18 cellular contexts compared by ENCODE assay signal in genomic region chr7:27251513-27252306, GRCh38. TPM values are rescaled to one million over a fixed set of nuclear protein-coding genes. Genes with fewer than 3 reads are reported as not detected.
DNase-seq lines count a peak whose midpoint lies in the region; ATAC-seq and TF ChIP-seq lines count a peak whose summit lies in the region.
"Had no signal": no experiment of that assay in that cellular context is flagged by ENCODE, and none has a peak within 500 bp of the region (broad histone marks: within the 10 kb centered on the region; RNA-seq: fewer than 3 reads in every experiment).

No MANE protein-coding gene starts in this region.

- peak overlapping the region; percentile 22 for H3K14ac ChIP-seq in neuronal stem cell (ENCODE audit: low read length)

- peaks cover 7% of the 10 kb centered on the region for H3K4me1 ChIP-seq in hepatocyte (ENCODE audit: insufficient read depth)
- H3K4me1 ChIP-seq in neuronal stem cell (ENCODE audit: control insufficient read depth in 2 of 2, insufficient read depth in 1 of 2, low read depth in 1 of 2, low read length in 2 of 2), result peaks cover 0 to 2% of the 10 kb centered on the region in 2 donors
- H3K4me1 ChIP-seq: BE2C, HAP-1 had no signal

- H2BK120ac ChIP-seq in neuronal stem cell (ENCODE audit: low read depth, low read length), result no peak overlapping the region

- no peak overlapping the region for H2BK5ac ChIP-seq in neuronal stem cell (ENCODE audit: low read length)

- no peak overlapping the region for H4K91ac ChIP-seq in neuronal stem cell (ENCODE audit: low read depth, low read length, poor library complexity)

- H3K36me3 Mint-ChIP-seq in IgD-negative memory B cell, result peaks cover 2% of the 10 kb centered on the region
- H3K36me3 Mint-ChIP-seq: activated CD8-positive, alpha-beta memory T cell treated with anti-CD3 and anti-CD28 coated beads, Interleukin-2, amount 10 ng/mL, durations not matched to agents 7 days and 5 days had no signal

- no peak overlapping the region for H3K18ac ChIP-seq in neuronal stem cell (ENCODE audit: low read length)

- no peak overlapping the region for H2BK12ac ChIP-seq in neuronal stem cell (ENCODE audit: low read length)

- no peaks in the 10 kb centered on the region for H3K79me1 ChIP-seq in neuronal stem cell (ENCODE audit: low read depth, low read length)

- in situ Hi-C loops in G401 (cut with HindIII; ENCODE audit: low sequenced_read_pairs), result no loop called here

- no peak for TF ChIP-seq CTCF in hepatocyte (IDR thresholded peaks at IDR 0.05; ENCODE audit: poor library complexity)

- H3K9me2 ChIP-seq in hepatocyte (replicated peaks; ENCODE audit: insufficient read depth), result no peaks in the 10 kb centered on the region

- H3K79me2 ChIP-seq in hepatocyte, result no peaks in the 10 kb centered on the region

- H3K27ac Mint-ChIP-seq in IgD-negative memory B cell, result peak overlapping the region in 2 of 3 donors; percentile 57 to 72
- H3K27ac Mint-ChIP-seq: activated CD8-positive, alpha-beta memory T cell treated with anti-CD3 and anti-CD28 coated beads, Interleukin-2, amount 10 ng/mL, durations not matched to agents 7 days and 5 days had no signal

- H3K36me3 ChIP-seq in hepatocyte (replicated peaks; ENCODE audit: insufficient read depth, low read depth) (no peaks in the 10 kb centered on the region), neuronal stem cell (replicated peaks in 1 of 2; ENCODE audit: control insufficient read depth in 2 of 2, insufficient read depth in 2 of 2, low read length in 2 of 2) (no peaks in the 10 kb centered on the region)
- H3K36me3 ChIP-seq: BE2C, HAP-1, left lung had no signal

- H4K20me1 ChIP-seq in hepatocyte (ENCODE audit: insufficient read depth, poor library complexity, severe bottlenecking), result no peaks in the 10 kb centered on the region

- H3K9me3 Mint-ChIP-seq in IgD-negative memory B cell, result peaks cover 0 to 2% (median 0%) of the 10 kb centered on the region in 3 donors

- H3K27ac ChIP-seq in hepatocyte (no peak overlapping the region), neuronal stem cell (replicated peaks; ENCODE audit: low read length) (no peak overlapping the region)
- H3K27ac ChIP-seq: left lung, VCaP had no signal

- no peaks in the 10 kb centered on the region for H3K9me3 ChIP-seq in hepatocyte (ENCODE audit: low read depth)
- H3K9me3 ChIP-seq in neuronal stem cell (replicated peaks in 1 of 2; ENCODE audit: control insufficient read depth in 2 of 2, insufficient read depth in 1 of 2, low read depth in 1 of 2, low read length in 2 of 2), result peaks cover 2 to 5% of the 10 kb centered on the region in 2 donors
- H3K9me3 ChIP-seq: BE2C, HAP-1, left lung had no signal

- no peak overlapping the region for H3K4me3 ChIP-seq in hepatocyte
- H3K4me3 ChIP-seq in neuronal stem cell (ENCODE audit: low read length in 2 of 2), result peak overlapping the region in 1 of 2 donors; percentile 43
- H3K4me3 ChIP-seq: HAP-1, left lung had no signal

- no peak overlapping the region for H3K4ac ChIP-seq in neuronal stem cell (ENCODE audit: low read length)

- no peak overlapping the region for H3K9ac ChIP-seq in neuronal stem cell (ENCODE audit: low read depth, low read length, poor library complexity)

- H3K27me3 ChIP-seq in hepatocyte (peaks cover 80% of the 10 kb centered on the region), neuronal stem cell (ENCODE audit: control insufficient read depth in 3 of 3, insufficient read depth in 3 of 3, low read depth in 1 of 3, low read length in 3 of 3) (peaks cover 43 to 85% (median 82%) of the 10 kb centered on the region in 3 experiments)

- ATAC-seq in GM21360 (IDR thresholded peaks at IDR 0.05; ENCODE audit: unreplicated experiment) (no peak), GM21717 (IDR thresholded peaks at IDR 0.05; ENCODE audit: unreplicated experiment) (no peak), HG02852 (IDR thresholded peaks at IDR 0.05; ENCODE audit: unreplicated experiment) (no peak)
- ATAC-seq: activated CD8-positive, alpha-beta memory T cell treated with anti-CD3 and anti-CD28 coated beads, Interleukin-2, amount 10 ng/mL, durations not matched to agents 7 days and 5 days; left lung had no signal

- no peak overlapping the region for H2AK5ac ChIP-seq in neuronal stem cell (ENCODE audit: low read depth, low read length)

- peak overlapping the region; percentile 40 for H2AFZ ChIP-seq in hepatocyte
- H2AFZ ChIP-seq in neuronal stem cell (ENCODE audit: low read length), result peak overlapping the region; percentile 84

- H3K4me2 ChIP-seq in hepatocyte (peak overlapping the region; percentile 68), neuronal stem cell (ENCODE audit: insufficient read depth, low read length, poor library complexity, severe bottlenecking) (peak overlapping the region; percentile 48)

- H3K27me3 Mint-ChIP-seq in IgD-negative memory B cell, result peaks cover 69% of the 10 kb centered on the region

- H2BK15ac ChIP-seq in neuronal stem cell (ENCODE audit: low read length), result no peak overlapping the region

- peak; percentile 67 for DNase-seq in DMS53 treated with DMSO at 0.1 percent for 48 hours (lab: John Stamatoyannopoulos, UW; ENCODE audit: unreplicated experiment)
- no peak for DNase-seq in hepatocyte (ENCODE audit: low spot score)
- no peak for DNase-seq in neuronal stem cell (ENCODE audit: low spot score)
- no peak for DNase-seq in G401 (ENCODE audit: low spot score)
- DNase-seq: activated CD8-positive, alpha-beta memory T cell treated with anti-CD3 and anti-CD28 coated beads, Interleukin-2, amount 10 ng/mL, durations not matched to agents 7 days and 5 days; BE2C; dermis blood vessel endothelial cell; EL; foreskin fibroblast; left lung; stimulated activated CD4-positive, alpha-beta T cell treated with anti-CD3 and anti-CD28 coated beads, Interleukin-2, amount 100 ng/mL, for 24 hours had no signal

- H3K4me3 Mint-ChIP-seq in IgD-negative memory B cell, result peak overlapping the region in 3 of 4 donors; percentile 9 to 25 (median 16)
- H3K4me3 Mint-ChIP-seq: activated CD8-positive, alpha-beta memory T cell treated with anti-CD3 and anti-CD28 coated beads, Interleukin-2, amount 10 ng/mL, durations not matched to agents 7 days and 5 days had no signal

- 31% methylated on average over 63 of the region's 64 CpGs for whole genome bisulfite sequencing in hepatocyte (ENCODE audit: low lambda C conversion rate, missing lambda C conversion rate)
- no CpG with 5 or more reads among the region's 64 CpGs for WGBS in neuronal stem cell (ENCODE audit: extremely low coverage in 2 of 2, insufficient read length in 2 of 2, insufficient replicate concordance in 1 of 2), 2 donors

- H4K8ac ChIP-seq in neuronal stem cell (ENCODE audit: low read depth, low read length), result no peak overlapping the region

- peaks cover 3 to 26% (median 13%) of the 10 kb centered on the region in 3 donors for H3K4me1 Mint-ChIP-seq in IgD-negative memory B cell

- H3K23ac ChIP-seq in neuronal stem cell (ENCODE audit: low read depth, low read length, poor library complexity), result no peak overlapping the region

RNA-seq across cellular contexts. Expression of gene EVX1, which starts 9.1 kb away (rescaled TPM):
- polyA plus RNA-seq in IgD-negative memory B cell, result not detected
- 1.1 and 1.6 TPM in 2 replicates for total RNA-seq in hepatocyte
- polyA plus RNA-seq in hepatocyte, result 0.95 and 1.9 TPM in 2 replicates
- polyA plus RNA-seq in neuronal stem cell (2013, experiment 1 of 2), result not detected
- polyA plus RNA-seq in neuronal stem cell (2013, experiment 2 of 2), result not detected
- not detected in 2 replicates for total RNA-seq in G401 (2014; rRNA removed; shearing (Covaris generic))
- total RNA-seq: activated CD8-positive, alpha-beta memory T cell treated with anti-CD3 and anti-CD28 coated beads, Interleukin-2, amount 10 ng/mL, durations not matched to agents 7 days and 5 days; dermis blood vessel endothelial cell; left lung; SK-MEL-5 had no signal

RNA-seq across cellular contexts. Expression of gene HOXA13, which starts 51.8 kb away (rescaled TPM):
- polyA plus RNA-seq in IgD-negative memory B cell, result not detected
- total RNA-seq in hepatocyte, result 13.0 and 14.2 TPM in 2 replicates
- polyA plus RNA-seq in hepatocyte, result 6.1 and 6.2 TPM in 2 replicates
- not detected for polyA plus RNA-seq in neuronal stem cell (2013, experiment 1 of 2)
- polyA plus RNA-seq in neuronal stem cell (2013, experiment 2 of 2), result not detected
- total RNA-seq in G401 (2014; rRNA removed; shearing (Covaris generic)), result 0.37 TPM in 1 of 2 replicates, not detected in the other
- total RNA-seq: activated CD8-positive, alpha-beta memory T cell treated with anti-CD3 and anti-CD28 coated beads, Interleukin-2, amount 10 ng/mL, durations not matched to agents 7 days and 5 days; left lung had no signal

Comparison
In these comparisons a context has a peak if more than half of its experiments do, and no peak if none do; other contexts are left out.
1. RNA of gene HOXA13, which starts 51.8 kb away (total RNA-seq): 13.0 to 14.2 TPM in hepatocyte; 0.37 TPM in G401; every median in the first group is over 10 times any median in the second.